ENCODE assay signal across 9 cellular contexts in genomic region chr1:228405200-228405978, GRCh38. TPM values are rescaled to one million over a fixed set of nuclear protein-coding genes. Genes with fewer than 3 reads are reported as not detected.
DNase-seq lines count a peak whose midpoint lies in the region; ATAC-seq, FAIRE-seq and TF ChIP-seq lines count a peak whose summit lies in the region.
"Had no signal": no experiment of that assay in that cellular context is flagged by ENCODE, and none has a peak within 500 bp of the region (broad histone marks: within the 10 kb centered on the region; RNA-seq: fewer than 3 reads in every experiment).

No MANE protein-coding gene starts in this region.

- H3K27ac Mint-ChIP-seq in memory B cell: no peak overlapping the region

- peaks cover 11% of the 10 kb centered on the region for H3K36me3 Mint-ChIP-seq in memory B cell

- POLR2A ChIA-PET in GM12878 (lab: Charles Lee): interaction anchor here (1.7 kb wide), 1 partner anchor 239 kb away, joined by 6 read pairs; no protein-coding TSS in a partner anchor

- H3K4me1 ChIP-seq in HAP-1: peaks cover 8% of the 10 kb centered on the region; the same call in 1 of the 2 replicates
- H3K4me1 ChIP-seq in GM12878 (ENCODE audit: control insufficient read depth, insufficient read depth, low read length): peaks cover 4% of the 10 kb centered on the region; the same call in 1 of the 2 replicates

- SMC1A ChIA-PET in GM12878 (lab: Charles Lee; ENCODE audit: uncharacterized antibody, unreplicated experiment): no interaction called here

- peak overlapping the region; percentile 88 for H3K9ac ChIP-seq in GM12878 (ENCODE audit: control insufficient read depth, insufficient read depth, low read length)

- FAIRE-seq in GM12878 (lab: Jason Lieb, UNC) (no peak), GM19239 (lab: Jason Lieb, UNC) (no peak)

- ATAC-seq in GM12878: no peak
- no peak for ATAC-seq in memory B cell (ENCODE audit: low read depth)
- ATAC-seq in GM21381 (IDR thresholded peaks at IDR 0.05; ENCODE audit: unreplicated experiment): no peak
- ATAC-seq in GM19463 (IDR thresholded peaks at IDR 0.05; ENCODE audit: unreplicated experiment): no peak

- H2AFZ ChIP-seq in GM12878 (ENCODE audit: control insufficient read depth, low read depth, low read length): no peak overlapping the region

- H3K4me2 ChIP-seq in GM12878 (ENCODE audit: control insufficient read depth, insufficient read depth): peak overlapping the region; percentile 98

- H3K36me3 ChIP-seq in HAP-1 (replicated peaks) (peaks cover 28% of the 10 kb centered on the region), GM12878 (ENCODE audit: control insufficient read depth in 2 of 2, insufficient read depth in 2 of 2, low read length in 1 of 2) (peaks cover 9 to 10% of the 10 kb centered on the region in 2 experiments; a peak in 3 of 4 replicates)

- DNase-seq in HAP-1 (ENCODE audit: low spot score in 2 of 2): no peak
- no peak for DNase-seq in GM12878 (ENCODE audit: low read depth, low spot score)
- no peak for DNase-seq in memory B cell (ENCODE audit: low spot score in 2 of 2)
- no peak for DNase-seq in GM19239 (ENCODE audit: insufficient read length, low spot score)
- DNase-seq in stimulated activated CD4-positive, alpha-beta T cell treated with anti-CD3 and anti-CD28 coated beads, Interleukin-12 subunit alpha, Interleukin-12 subunit beta, amount 100 ng/mL, for 4 hours: no peak

- 8% methylated on average over 11 of the region's 11 CpGs for WGBS in GM12878 (ENCODE audit: insufficient coverage, insufficient replicate concordance, low lambda C conversion rate, missing lambda C conversion rate)

- peaks cover 34% of the 10 kb centered on the region for H3K4me1 Mint-ChIP-seq in memory B cell

- RAD21 ChIA-PET in GM12878 (lab: Charles Lee; ENCODE audit: unreplicated experiment): interaction anchor here (1.3 kb wide), 1 partner anchor 239 kb away, joined by 3 read pairs; no protein-coding TSS in a partner anchor

- H3K4me3 Mint-ChIP-seq in memory B cell: peak overlapping the region; percentile 96

- intact Hi-C loops in GM12878 (cut with micrococcal nuclease; ENCODE audit: unreplicated experiment): loop anchor here (5.0 kb wide), 1 partner anchor 618 kb away; no protein-coding TSS in a partner anchor

- CTCF ChIA-PET in GM12878 (lab: Yijun Ruan, JAX): interaction anchor here (1.3 kb wide), 1 partner anchor 237 kb away, joined by 4 read pairs; no protein-coding TSS in a partner anchor

- TF ChIP-seq POLR2A in GM12878 (IDR thresholded peaks at IDR 0.05; ENCODE audit: low read depth, low read length): no peak

- no peaks in the 10 kb centered on the region for H3K9me3 Mint-ChIP-seq in memory B cell

- no peak for TF ChIP-seq RAD21 in GM12878 (IDR thresholded peaks at IDR 0.05; ENCODE audit: insufficient read depth, low read depth, low read length)

- in situ Hi-C loops in HAP-1 (cut with MboI; ENCODE audit: low sequenced_read_pairs) (no loop called here), GM12878 (cut with MboI) (no loop called here)

- no peaks in the 10 kb centered on the region for H3K9me3 ChIP-seq in HAP-1
- no peaks in the 10 kb centered on the region for H3K9me3 ChIP-seq in GM12878 (replicated peaks; ENCODE audit: control insufficient read depth, insufficient read depth, low read length)

- no peaks in the 10 kb centered on the region for H4K20me1 ChIP-seq in GM12878 (ENCODE audit: control insufficient read depth, insufficient read depth)

- BruUV-seq in GM12878 (replicated peaks; lab: Mats Ljungman, UMichigan): no TSS peak

- no peaks in the 10 kb centered on the region for H3K27me3 Mint-ChIP-seq in memory B cell

- peak overlapping the region; percentile 84 for H3K4me3 ChIP-seq in HAP-1
- peak overlapping the region; percentile 97 for H3K4me3 ChIP-seq in GM12878

- TF ChIP-seq CTCF in 22Rv1 (IDR thresholded peaks at IDR 0.05) (no peak), GM12878 (IDR thresholded peaks at IDR 0.05 in 2 of 3, conservative IDR thresholded peaks at IDR 0.05 in 1 of 3; ENCODE audit: control insufficient read depth in 2 of 3, extremely low read depth in 1 of 3, insufficient read depth in 1 of 3, low read depth in 3 of 3, low read length in 3 of 3) (no peak)

- H3K27me3 ChIP-seq in HAP-1 (ENCODE audit: low read depth) (no peaks in the 10 kb centered on the region), GM12878 (replicated peaks in 1 of 2; ENCODE audit: control insufficient read depth in 2 of 2, insufficient read depth in 2 of 2, low read length in 1 of 2) (no peaks in the 10 kb centered on the region)

- H3K27ac ChIP-seq in 22Rv1: peak overlapping the region; percentile 87
- H3K27ac ChIP-seq in GM12878 (ENCODE audit: control insufficient read depth, insufficient read depth): peak overlapping the region; percentile 41

- H3K79me2 ChIP-seq in GM12878 (ENCODE audit: control insufficient read depth, insufficient read depth, low read length): peaks cover 48% of the 10 kb centered on the region

- no peak for TF ChIP-seq EP300 in GM12878 (IDR thresholded peaks at IDR 0.05; ENCODE audit: borderline replicate concordance in 1 of 2, control insufficient read depth in 1 of 2, low read depth in 2 of 2, low read length in 2 of 2)

TF ChIP-seq in GM12878, 131 proteins besides CTCF, POLR2A, EP300 and RAD21 (continues in another document):
- TF ChIP-seq HDAC6 (IDR thresholded peaks at IDR 0.05; ENCODE audit: unreplicated experiment) (no peak), USF1 (IDR thresholded peaks at IDR 0.05; ENCODE audit: borderline replicate concordance, extremely low read length, insufficient read depth, low read depth, low read length) (no peak), MAX (IDR thresholded peaks at IDR 0.05; ENCODE audit: low read depth, low read length) (no peak), SPI1 (IDR thresholded peaks at IDR 0.05; ENCODE audit: borderline replicate concordance, insufficient read depth, low read depth, low read length) (no peak), RELA (IDR thresholded peaks at IDR 0.05; ENCODE audit: borderline replicate concordance, partially characterized antibody) (no peak), BCL11A (IDR thresholded peaks at IDR 0.05; ENCODE audit: low read depth, low read length) (no peak), ATF7 (IDR thresholded peaks at IDR 0.05; ENCODE audit: low read depth) (no peak)

RNA-seq across cellular contexts. Expression of gene TRIM11, which starts 1.2 kb away (rescaled TPM):
- total RNA-seq in GM12878 (2013; cell fraction: nucleolus; rRNA removed): 55.6 and 58.1 TPM in 2 replicates
- total RNA-seq in GM12878 (2014; rRNA removed): 16.5 and 17.3 TPM in 2 replicates
- 13.5 TPM in 2 replicates for total RNA-seq in GM12878 (2014; rRNA removed; fragmentation: Illumina TruSeq; extraction: Trizol)
- 32.5 and 33.7 TPM in 2 replicates for total RNA-seq in GM12878 (2021)
- polyA plus RNA-seq in GM12878 (2011; ENCODE audit: low read depth): 9.5 TPM
- polyA plus RNA-seq in GM12878 (2011; rRNA removed): 6.4 and 8.5 TPM in 2 replicates
- polyA plus RNA-seq in GM12878 (2011; cell fraction: cytosol; rRNA removed): 9.4 and 12.8 TPM in 2 replicates
- 43.2 and 61.8 TPM in 2 replicates for polyA plus RNA-seq in GM12878 (2011; cell fraction: nucleus; rRNA removed)
- 14.5 and 20.0 TPM in 2 replicates for polyA plus RNA-seq in GM12878 (2012)
- 6.5 and 11.3 TPM in 2 replicates for polyA plus RNA-seq in GM12878 (2014; fragmentation: Illumina TruSeq; extraction: Trizol)
- polyA plus RNA-seq in GM12878 (2014; fragmentation: Nextera tagmentation; extraction: Ambion mirVana): 1 to 10 TPM; 1.3 to 3.0 TPM
- 18.8 and 24.6 TPM in 2 replicates for polyA plus RNA-seq in GM12878 (2014; rRNA removed)
- polyA plus RNA-seq in GM12878 (2016; fragmentation: Nextera tagmentation; extraction: Ambion mirVana): 10 to 100 TPM; 12.9 to 15.0 TPM
- 17.0 and 31.3 TPM in 2 replicates for polyA minus RNA-seq in GM12878 (2011; rRNA and poly(A)+ RNA removed)
- polyA minus RNA-seq in GM12878 (2011; cell fraction: cytosol; rRNA and poly(A)+ RNA removed): 9.0 and 10.5 TPM in 2 replicates
- polyA minus RNA-seq in GM12878 (2011; cell fraction: nucleus; rRNA and poly(A)+ RNA removed): 20.8 and 36.9 TPM in 2 replicates

RNA-seq across cellular contexts. Expression of gene TRIM17, which starts 11.3 kb away (rescaled TPM):
- not detected in 2 replicates for total RNA-seq in GM12878 (2013; cell fraction: nucleolus; rRNA removed)
- total RNA-seq in GM12878 (2014; rRNA removed) (0.11 TPM in 1 of 2 replicates, not detected in the other), GM12878 (2014; rRNA removed; fragmentation: Illumina TruSeq; extraction: Trizol) (not detected in 2 replicates), GM12878 (2021) (not detected in 2 replicates)
- polyA plus RNA-seq in GM12878 (2011; ENCODE audit: low read depth): 0.17 TPM
- polyA plus RNA-seq in GM12878 (2011; rRNA removed) (not detected in 2 replicates), GM12878 (2014; fragmentation: Illumina TruSeq; extraction: Trizol) (not detected in 2 replicates), GM12878 (2014; fragmentation: Nextera tagmentation; extraction: Ambion mirVana) (not detected), GM12878 (2014; rRNA removed) (not detected in 2 replicates), GM12878 (2016; fragmentation: Nextera tagmentation; extraction: Ambion mirVana) (under 1 TPM; 0.16 to 0.32 TPM)
- not detected in 2 replicates for polyA plus RNA-seq in GM12878 (2011; cell fraction: cytosol; rRNA removed)
- polyA plus RNA-seq in GM12878 (2011; cell fraction: nucleus; rRNA removed): not detected in 2 replicates
- polyA plus RNA-seq in GM12878 (2012): 0.37 and 0.39 TPM in 2 replicates
- not detected in 2 replicates for polyA minus RNA-seq in GM12878 (2011; rRNA and poly(A)+ RNA removed)
- not detected in 2 replicates for polyA minus RNA-seq in GM12878 (2011; cell fraction: cytosol; rRNA and poly(A)+ RNA removed)
- polyA minus RNA-seq in GM12878 (2011; cell fraction: nucleus; rRNA and poly(A)+ RNA removed): not detected in 2 replicates
- total RNA-seq: glomerular endothelial cell had no signal
